20 cellular contexts compared by ENCODE assay signal in genomic region chr11:45318516-45318915, GRCh38. TPM values are rescaled to one million over a fixed set of nuclear protein-coding genes. Genes with fewer than 3 reads are reported as not detected.
"Had no signal": no experiment of that assay in that cellular context is flagged by ENCODE, and none has a peak within 500 bp of the region (broad histone marks: within the 10 kb centered on the region; RNA-seq: fewer than 3 reads in every experiment).

No MANE protein-coding gene starts in this region.

- H3K9me3 Mint-ChIP-seq: IgD-negative memory B cell had no signal

- H3K27ac Mint-ChIP-seq: IgD-negative memory B cell had no signal

- ATAC-seq: K562 had no signal

- H3K4me1 Mint-ChIP-seq: IgD-negative memory B cell had no signal

- H3K36me3 Mint-ChIP-seq: IgD-negative memory B cell had no signal

- H3K4me3 Mint-ChIP-seq: IgD-negative memory B cell had no signal

- DNase-seq: Kasumi-1, MM.1S, NCI-H1092 treated with DMSO at 0.1 percent for 48 hours, NCI-H1436, NCI-H187, NCI-H2029, NCI-H2081 treated with DMSO at 0.1 percent for 48 hours, NCI-H2171, NCI-H226, NCI-H446, NCI-H510A, NCI-H524 treated with DMSO at 0.1 percent for 48 hours, NCI-H69, NCI-H774, Right ventricle myocardium superior, RPMI8226, SIG-M5 had no signal

RNA-seq across cellular contexts. Expression of gene SYT13, which starts 32.4 kb away (rescaled TPM):
- total RNA-seq: SJSA1 had no signal
